ENCODE assay signal across 10 cellular contexts in the genomic region with DNA sequence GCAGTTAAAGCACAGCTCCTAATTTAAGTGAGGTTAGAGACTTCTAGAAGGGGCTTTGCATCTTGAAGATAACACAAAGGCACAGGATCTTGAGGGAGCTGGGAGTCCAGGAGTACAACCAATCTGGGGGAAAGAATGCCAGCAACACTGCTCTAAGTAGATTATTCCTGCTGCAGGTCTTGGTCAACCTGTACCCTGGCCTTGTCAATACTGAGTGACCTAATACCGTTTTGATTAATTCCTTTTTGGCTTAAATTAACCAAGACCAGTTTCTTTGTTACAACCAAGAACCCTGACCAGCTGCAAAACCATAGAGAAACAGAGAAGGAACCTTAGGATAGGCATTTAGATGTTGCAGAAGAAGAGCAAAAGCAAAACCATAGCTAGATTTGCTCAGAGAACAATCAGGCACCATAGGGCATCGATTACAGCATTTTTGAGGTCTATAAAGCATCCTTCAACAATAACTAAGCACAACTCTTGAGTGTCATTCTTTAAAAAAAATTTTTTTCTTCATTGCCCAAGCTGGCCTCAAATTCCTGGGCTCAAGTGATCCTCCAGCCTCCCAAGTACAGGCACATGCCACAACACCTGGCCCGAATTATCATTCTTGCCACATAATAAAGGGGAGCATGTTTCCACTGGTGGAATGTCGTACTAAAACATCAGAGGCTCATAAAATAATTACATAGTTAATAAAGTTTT. TPM values are rescaled to one million over a fixed set of nuclear protein-coding genes. Genes with fewer than 3 reads are reported as not detected.
DNase-seq lines count a peak whose midpoint lies in the region; ATAC-seq and TF ChIP-seq lines count a peak whose summit lies in the region.
"Had no signal": no experiment of that assay in that cellular context is flagged by ENCODE, and none has a peak within 500 bp of the region (broad histone marks: within the 10 kb centered on the region; RNA-seq: fewer than 3 reads in every experiment).

No MANE protein-coding gene starts in this region.

- peaks cover 100% of the 10 kb centered on the region for H3K79me2 ChIP-seq in Karpas-422 (ENCODE audit: low read length)

- H3K4me3 ChIP-seq in CD8-positive, alpha-beta T cell (ENCODE audit: low read depth, low read length) = no peak overlapping the region
- no peak overlapping the region for H3K4me3 ChIP-seq in Karpas-422 (ENCODE audit: low read length)
- no peak overlapping the region for H3K4me3 ChIP-seq in fibroblast of mammary gland (ENCODE audit: control insufficient read depth, low read depth, low read length)
- H3K4me3 ChIP-seq: body of pancreas had no signal

- H2AFZ ChIP-seq in Karpas-422 (ENCODE audit: low read length) = no peak overlapping the region

- H3K4me2 ChIP-seq in Karpas-422 (ENCODE audit: low read depth, low read length, poor library complexity, severe bottlenecking) = peak overlapping the region; percentile 19

- no peak overlapping the region for H3K27ac ChIP-seq in CD8-positive, alpha-beta T cell (ENCODE audit: low read depth, low read length)
- peak overlapping the region; percentile 22 for H3K27ac ChIP-seq in Karpas-422 (ENCODE audit: low read length)

- H3K36me3 Mint-ChIP-seq in CD8-positive, alpha-beta T cell = peaks cover 24% of the 10 kb centered on the region
- peaks cover 6% of the 10 kb centered on the region for H3K36me3 Mint-ChIP-seq in progenitor cell of endocrine pancreas (ENCODE audit: insufficient read depth)

- H3K9me3 Mint-ChIP-seq in CD8-positive, alpha-beta T cell = no peaks in the 10 kb centered on the region
- H3K9me3 Mint-ChIP-seq in progenitor cell of endocrine pancreas (ENCODE audit: low read depth) = no peaks in the 10 kb centered on the region

- ATAC-seq in CD8-positive, alpha-beta T cell = no peak
- ATAC-seq in HG03175 (IDR thresholded peaks at IDR 0.05; ENCODE audit: unreplicated experiment) = no peak
- ATAC-seq in sciatic nerve = no peak

- no peaks in the 10 kb centered on the region for H3K9me2 ChIP-seq in Karpas-422 (replicated peaks; ENCODE audit: insufficient read depth, low read length)

- DNase-seq in CD8-positive, alpha-beta T cell = no peak
- no peak for DNase-seq in Karpas-422
- DNase-seq in fibroblast of mammary gland (ENCODE audit: low read depth) = peak; percentile 18
- no peak for DNase-seq in progenitor cell of endocrine pancreas (ENCODE audit: low spot score, unreplicated experiment)
- no peak for DNase-seq in sciatic nerve (ENCODE audit: low spot score)
- DNase-seq in COLO829 (ENCODE audit: low spot score) = no peak
- DNase-seq: body of pancreas; stimulated activated CD4-positive, alpha-beta T cell treated with anti-CD3 and anti-CD28 coated beads, Interleukin-1b, Interleukin-23, amount 100 ng/mL, for 48 hours; stimulated activated naive CD4-positive, alpha-beta T cell had no signal

- H3K4me3 Mint-ChIP-seq in CD8-positive, alpha-beta T cell = peak overlapping the region; percentile 29
- H3K4me3 Mint-ChIP-seq in progenitor cell of endocrine pancreas (ENCODE audit: low read depth) = no peak overlapping the region

- CTCF ChIA-PET in CD8-positive, alpha-beta T cell (lab: Charles Lee) = interaction anchor here (1.2 to 2.7 kb wide), 3 partner anchors 25 to 64 kb away, joined by 3 to 11 read pairs (median 4); partner anchors contain the start of gene ASTL

- H3K9ac ChIP-seq in Karpas-422 (ENCODE audit: low read length) = peak overlapping the region; percentile 3; the same call in 1 of the 2 replicates

- H3K27me3 ChIP-seq in CD8-positive, alpha-beta T cell (ENCODE audit: insufficient read depth, low read length) = no peaks in the 10 kb centered on the region
- H3K27me3 ChIP-seq in Karpas-422 (ENCODE audit: low read length) = no peaks in the 10 kb centered on the region
- H3K27me3 ChIP-seq: body of pancreas had no signal

- peaks cover 53% of the 10 kb centered on the region for H3K4me1 ChIP-seq in CD8-positive, alpha-beta T cell (ENCODE audit: insufficient read depth, low read length)
- peaks cover 84% of the 10 kb centered on the region for H3K4me1 ChIP-seq in Karpas-422 (ENCODE audit: low read length)

- POLR2A ChIA-PET in CD8-positive, alpha-beta T cell (lab: Charles Lee) = interaction anchor here (1.3 kb wide), 1 partner anchor 11 kb away, joined by 3 read pairs; no protein-coding TSS in a partner anchor

- intact Hi-C loops in CD8-positive, alpha-beta T cell (cut with DNase I, micrococcal nuclease) = no loop called here
- intact Hi-C loops in sciatic nerve (cut with DNase I) = no loop called here

- no peaks in the 10 kb centered on the region for H3K36me3 ChIP-seq in CD8-positive, alpha-beta T cell (ENCODE audit: insufficient read depth, low read length)
- peaks cover 19% of the 10 kb centered on the region; the same call in 1 of the 2 replicates for H3K36me3 ChIP-seq in Karpas-422 (ENCODE audit: insufficient read depth, low read length)

- no peak for TF ChIP-seq CTCF in CD8-positive, alpha-beta T cell (IDR thresholded peaks at IDR 0.05)
- no peak for TF ChIP-seq CTCF in fibroblast of mammary gland (conservative IDR thresholded peaks at IDR 0.05; ENCODE audit: control insufficient read depth, insufficient read depth, low read depth, low read length)
- TF ChIP-seq CTCF in progenitor cell of endocrine pancreas (IDR thresholded peaks at IDR 0.05; ENCODE audit: unreplicated experiment) = no peak

- peak overlapping the region; percentile 41 for H3K27ac Mint-ChIP-seq in CD8-positive, alpha-beta T cell
- H3K27ac Mint-ChIP-seq in progenitor cell of endocrine pancreas = peak overlapping the region; percentile 46

- peaks cover 88% of the 10 kb centered on the region for H3K4me1 Mint-ChIP-seq in CD8-positive, alpha-beta T cell (ENCODE audit: low read depth)
- peaks cover 41% of the 10 kb centered on the region for H3K4me1 Mint-ChIP-seq in progenitor cell of endocrine pancreas (ENCODE audit: low read depth)

- peaks cover 84% of the 10 kb centered on the region for H4K20me1 ChIP-seq in Karpas-422 (ENCODE audit: insufficient read depth, low read depth, low read length)

- H3K27me3 Mint-ChIP-seq in CD8-positive, alpha-beta T cell (ENCODE audit: low read depth) = no peaks in the 10 kb centered on the region
- H3K27me3 Mint-ChIP-seq in progenitor cell of endocrine pancreas = no peaks in the 10 kb centered on the region

- no peaks in the 10 kb centered on the region for H3K9me3 ChIP-seq in CD8-positive, alpha-beta T cell (ENCODE audit: low read length)
- no peaks in the 10 kb centered on the region for H3K9me3 ChIP-seq in Karpas-422 (ENCODE audit: low read length)
- H3K9me3 ChIP-seq: body of pancreas had no signal

RNA-seq across cellular contexts. Expression of gene STARD7, which starts 6.3 kb away (rescaled TPM):
- 10 to 100 TPM; 75.3 to 85.1 TPM for total RNA-seq in CD8-positive, alpha-beta T cell
- total RNA-seq in Karpas-422 (2014; rRNA removed; shearing (Covaris generic); ENCODE audit: low replicate concordance) = 140 and 167 TPM in 2 replicates
- total RNA-seq in progenitor cell of endocrine pancreas (117 and 118 TPM in 2 replicates), sciatic nerve (72.5 TPM)

RNA-seq across cellular contexts. Expression of gene DUSP2, which starts 57.1 kb away (rescaled TPM):
- 1,000 to 10,000 TPM; 1,304 to 1,350 TPM for total RNA-seq in CD8-positive, alpha-beta T cell
- total RNA-seq in Karpas-422 (2014; rRNA removed; shearing (Covaris generic); ENCODE audit: low replicate concordance) = 25.1 and 45.2 TPM in 2 replicates
- 0.64 and 0.93 TPM in 2 replicates for total RNA-seq in progenitor cell of endocrine pancreas
- total RNA-seq in sciatic nerve = 7.3 TPM

Comparison
In these comparisons a context has a peak if more than half of its experiments do, and no peak if none do; other contexts are left out.
1. RNA of gene DUSP2, which starts 57.1 kb away (total RNA-seq): 1,304 to 1,350 TPM in CD8-positive, alpha-beta T cell; 25.1 to 45.2 TPM in Karpas-422, 7.3 TPM in sciatic nerve (single experiment) and 0.64 to 0.93 TPM in progenitor cell of endocrine pancreas; every median in the first group is over 10 times any median in the second.